Comparison of ENCODE assay signal across 18 cellular contexts in the genomic region with DNA sequence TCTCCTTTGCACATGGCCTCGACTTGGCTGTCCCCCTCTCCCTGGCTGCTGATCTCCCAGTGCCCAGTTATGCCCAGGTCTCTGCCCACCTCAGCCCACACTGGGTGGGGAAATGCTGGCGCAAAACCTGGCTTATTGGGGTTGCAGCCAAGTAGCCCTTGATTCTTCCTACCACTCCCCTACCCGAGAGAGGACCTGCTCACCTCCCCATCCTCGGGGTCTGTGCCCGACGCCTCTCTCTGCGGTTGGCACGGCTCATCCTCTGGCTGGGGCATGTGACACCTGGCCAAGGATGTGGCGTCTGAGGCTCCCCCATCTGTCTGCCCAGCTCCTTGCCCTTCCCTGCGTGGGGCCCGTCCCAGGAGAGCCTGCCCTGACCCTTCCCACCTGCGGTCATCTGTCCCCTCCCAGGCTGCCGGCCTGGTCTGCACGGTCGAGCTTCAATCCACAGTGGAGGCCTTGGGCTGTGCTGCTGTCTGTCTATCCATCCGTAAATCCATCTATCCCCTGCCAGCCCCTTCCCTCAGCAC. TPM values are rescaled to one million over a fixed set of nuclear protein-coding genes. Genes with fewer than 3 reads are reported as not detected.
DNase-seq lines count a peak whose midpoint lies in the region; ATAC-seq, FAIRE-seq and TF ChIP-seq lines count a peak whose summit lies in the region.
"Had no signal": no experiment of that assay in that cellular context is flagged by ENCODE, and none has a peak within 500 bp of the region (broad histone marks: within the 10 kb centered on the region; RNA-seq: fewer than 3 reads in every experiment).

No MANE protein-coding gene starts in this region.

- H3K14ac ChIP-seq in H1 (ENCODE audit: insufficient read length): no peak overlapping the region

- H2BK12ac ChIP-seq in H1 (ENCODE audit: low read depth, low read length): no peak overlapping the region

- H3K27me3 ChIP-seq in H1 (replicated peaks in 1 of 4; ENCODE audit: control insufficient read depth in 3 of 4, extremely low read depth in 1 of 4, insufficient read depth in 3 of 4, low read length in 3 of 4): peaks cover 0 to 2% (median 0%) of the 10 kb centered on the region in 4 experiments; a peak in 2 of 7 replicates
- peaks cover 25% of the 10 kb centered on the region for H3K27me3 ChIP-seq in HAP-1 (ENCODE audit: low read depth)

- H3K27ac Mint-ChIP-seq in activated naive CD4-positive, alpha-beta T cell treated with anti-CD3 and anti-CD28 coated beads, Interleukin-2, amount 50 U/mL, for 24 hours: peak overlapping the region; percentile 46
- no peak overlapping the region for H3K27ac Mint-ChIP-seq in activated naive CD4-positive, alpha-beta T cell treated with anti-CD3 and anti-CD28 coated beads for 36 hours
- H3K27ac Mint-ChIP-seq in stimulated activated effector memory CD8-positive, alpha-beta T cell treated with anti-CD3 and anti-CD28 coated beads, Interleukin-12 subunit alpha, Interleukin-12 subunit beta, amount 100 ng/mL, for 72 hours: peak overlapping the region; percentile 60
- H3K27ac Mint-ChIP-seq in CD14-positive monocyte: peak overlapping the region in 1 of 7 donors; percentile 6
- H3K27ac Mint-ChIP-seq: B cell; CD8-positive, alpha-beta T cell had no signal

- TF ChIP-seq CTCF in HEK293 (tag by site-specific recombination; IDR thresholded peaks at IDR 0.05) (no peak), H1 (IDR thresholded peaks at IDR 0.05; ENCODE audit: control extremely low read depth in 1 of 3, insufficient read depth in 1 of 3, low read depth in 1 of 3, low read length in 3 of 3) (no peak), CD14-positive monocyte (IDR thresholded peaks at IDR 0.05) (no peak)

- no peak overlapping the region for H2BK15ac ChIP-seq in H1 (ENCODE audit: low read length)

- H3K79me2 ChIP-seq in H1 (ENCODE audit: control insufficient read depth in 1 of 2, insufficient read depth in 2 of 2, low read length in 2 of 2): no peaks in the 10 kb centered on the region

- H3K9me3 ChIP-seq in HEK293 (ENCODE audit: control insufficient read depth, insufficient read depth, low read depth, low read length) (no peaks in the 10 kb centered on the region), H1 (ENCODE audit: insufficient read depth in 2 of 2, low read depth in 1 of 2, low read length in 1 of 2) (no peaks in the 10 kb centered on the region), HAP-1 (0 out of 2 replicates have a peak, but pooled peaks cover 4% of the 10 kb centered on the region)
- H3K9me3 ChIP-seq: Caco-2 had no signal

- H3K9ac ChIP-seq in H1 (replicated peaks in 1 of 4; ENCODE audit: extremely low read depth in 1 of 4, low read depth in 3 of 4, low read length in 3 of 4): no peak overlapping the region

- no peak for FAIRE-seq in H1 (lab: Jason Lieb, UNC)
- FAIRE-seq: HepG2, HTR-8/SVneo had no signal

- no peak overlapping the region for H3K18ac ChIP-seq in H1 (ENCODE audit: extremely low read depth, low read length)

- 74% methylated on average over 12 of the region's 16 CpGs; no CpG with 5 or more reads in 1 of the 2 experiments for WGBS in H1 (ENCODE audit: extremely low coverage in 1 of 2, insufficient coverage in 1 of 2, insufficient read length in 1 of 2, insufficient replicate concordance in 2 of 2, low coverage in 1 of 2, low lambda C conversion rate in 2 of 2, missing lambda C conversion rate in 1 of 2), 2 experiments

- H3K79me1 ChIP-seq in H1 (ENCODE audit: low read depth, low read length): no peaks in the 10 kb centered on the region

- no peak overlapping the region for H4K91ac ChIP-seq in H1 (replicated peaks; ENCODE audit: insufficient read length, low read length)

- no peak overlapping the region for H3K23ac ChIP-seq in H1 (ENCODE audit: insufficient read length)

- H3K36me3 Mint-ChIP-seq in activated naive CD4-positive, alpha-beta T cell treated with anti-CD3 and anti-CD28 coated beads, Interleukin-2, amount 50 U/mL, for 24 hours: no peaks in the 10 kb centered on the region
- H3K36me3 Mint-ChIP-seq in activated naive CD4-positive, alpha-beta T cell treated with anti-CD3 and anti-CD28 coated beads for 36 hours (ENCODE audit: low read depth): no peaks in the 10 kb centered on the region
- peaks cover 6% of the 10 kb centered on the region for H3K36me3 Mint-ChIP-seq in stimulated activated effector memory CD8-positive, alpha-beta T cell treated with anti-CD3 and anti-CD28 coated beads, Interleukin-12 subunit alpha, Interleukin-12 subunit beta, amount 100 ng/mL, for 72 hours
- no peaks in the 10 kb centered on the region for H3K36me3 Mint-ChIP-seq in CD14-positive monocyte
- H3K36me3 Mint-ChIP-seq: CD8-positive, alpha-beta T cell had no signal

- H2AFZ ChIP-seq in H1 (ENCODE audit: low read length): no peak overlapping the region

- no peak for TF ChIP-seq RAD21 in H1 (IDR thresholded peaks at IDR 0.05 in 1 of 2, conservative IDR thresholded peaks at IDR 0.05 in 1 of 2; ENCODE audit: low read depth in 2 of 2, low read length in 2 of 2)

- H3K4ac ChIP-seq in H1 (replicated peaks; ENCODE audit: insufficient read length, low read depth, low read length): no peak overlapping the region

- H2BK120ac ChIP-seq in H1 (replicated peaks; ENCODE audit: low read depth, low read length): no peak overlapping the region

- H3K56ac ChIP-seq in H1 (replicated peaks; ENCODE audit: insufficient read length, low read depth, low read length): no peak overlapping the region

- peak overlapping the region; percentile 40; the same call in 1 of the 2 replicates for H2AK5ac ChIP-seq in H1 (ENCODE audit: low read depth, low read length)

- TF ChIP-seq EP300 in H1 (IDR thresholded peaks at IDR 0.05; ENCODE audit: borderline replicate concordance in 1 of 2, low read depth in 2 of 2, low read length in 2 of 2): no peak

- H2BK20ac ChIP-seq in H1 (ENCODE audit: low read length): no peak overlapping the region

- H4K8ac ChIP-seq in H1 (ENCODE audit: extremely low read depth, insufficient read depth, low read length): no peak overlapping the region; the same call in 1 of the 2 replicates

- H3K27ac ChIP-seq in HEK293 (ENCODE audit: extremely low read depth, low read depth, low read length) (no peak overlapping the region), H1 (ENCODE audit: low read depth, low read length) (no peak overlapping the region)

- peaks cover 32% of the 10 kb centered on the region for H3K4me1 Mint-ChIP-seq in activated naive CD4-positive, alpha-beta T cell treated with anti-CD3 and anti-CD28 coated beads, Interleukin-2, amount 50 U/mL, for 24 hours
- peaks cover 30% of the 10 kb centered on the region for H3K4me1 Mint-ChIP-seq in activated naive CD4-positive, alpha-beta T cell treated with anti-CD3 and anti-CD28 coated beads for 36 hours (ENCODE audit: low read depth)
- H3K4me1 Mint-ChIP-seq in stimulated activated effector memory CD8-positive, alpha-beta T cell treated with anti-CD3 and anti-CD28 coated beads, Interleukin-12 subunit alpha, Interleukin-12 subunit beta, amount 100 ng/mL, for 72 hours: peaks cover 38% of the 10 kb centered on the region
- H3K4me1 Mint-ChIP-seq in CD14-positive monocyte: peaks cover 14% of the 10 kb centered on the region

- no peak overlapping the region for H2BK5ac ChIP-seq in H1 (ENCODE audit: low read depth, low read length)

- in situ Hi-C loops in HAP-1 (cut with MboI; ENCODE audit: low sequenced_read_pairs): loop anchor here (10.0 kb wide), 1 partner anchor 166 kb away; the partner anchor contains the start of gene PRXL2B

- no peak for TF ChIP-seq POLR2A in H1 (IDR thresholded peaks at IDR 0.05; ENCODE audit: control extremely low read depth in 1 of 2, low read depth in 2 of 2, low read length in 2 of 2)

- CTCF ChIA-PET in activated naive CD4-positive, alpha-beta T cell treated with anti-CD3 and anti-CD28 coated beads for 36 hours (lab: Charles Lee): no interaction called here
- CTCF ChIA-PET in HEK293 (lab: Yijun Ruan, JAX): interaction anchor here (1.4 kb wide), 2 partner anchors 11 to 129 kb away, joined by 3 to 7 read pairs; no protein-coding TSS in a partner anchor
- CTCF ChIA-PET in H1 (lab: Charles Lee; ENCODE audit: partially characterized antibody): interaction anchor here (1.8 to 6.6 kb wide), 3 partner anchors 12 to 1006 kb away, joined by 4 to 48 read pairs (median 5); no protein-coding TSS in a partner anchor

- H3K4me1 ChIP-seq in HEK293 (ENCODE audit: control insufficient read depth, insufficient read depth, low read length) (no peaks in the 10 kb centered on the region), H1 (replicated peaks in 1 of 4; ENCODE audit: control insufficient read depth in 3 of 4, insufficient read depth in 4 of 4, low read length in 3 of 4) (peaks cover 0 to 4% (median 4%) of the 10 kb centered on the region in 4 experiments; a peak in 5 of 7 replicates), HAP-1 (peaks cover 8% of the 10 kb centered on the region)
- H3K4me1 ChIP-seq: Caco-2 had no signal

- H3K27me3 Mint-ChIP-seq in activated naive CD4-positive, alpha-beta T cell treated with anti-CD3 and anti-CD28 coated beads, Interleukin-2, amount 50 U/mL, for 24 hours: no peaks in the 10 kb centered on the region
- no peaks in the 10 kb centered on the region for H3K27me3 Mint-ChIP-seq in activated naive CD4-positive, alpha-beta T cell treated with anti-CD3 and anti-CD28 coated beads for 36 hours (ENCODE audit: low read depth)
- peaks cover 27 to 61% (median 34%) of the 10 kb centered on the region in 3 donors for H3K27me3 Mint-ChIP-seq in CD14-positive monocyte (ENCODE audit: low read depth in 3 of 3)
- H3K27me3 Mint-ChIP-seq: B cell had no signal

- no peaks in the 10 kb centered on the region for H3K9me3 Mint-ChIP-seq in activated naive CD4-positive, alpha-beta T cell treated with anti-CD3 and anti-CD28 coated beads, Interleukin-2, amount 50 U/mL, for 24 hours
- peaks cover 6% of the 10 kb centered on the region for H3K9me3 Mint-ChIP-seq in activated naive CD4-positive, alpha-beta T cell treated with anti-CD3 and anti-CD28 coated beads for 36 hours
- H3K9me3 Mint-ChIP-seq in stimulated activated effector memory CD8-positive, alpha-beta T cell treated with anti-CD3 and anti-CD28 coated beads, Interleukin-12 subunit alpha, Interleukin-12 subunit beta, amount 100 ng/mL, for 72 hours: no peaks in the 10 kb centered on the region
- peaks cover 2 to 17% (median 9%) of the 10 kb centered on the region in 7 donors for H3K9me3 Mint-ChIP-seq in CD14-positive monocyte

- no peak overlapping the region for H3K4me2 ChIP-seq in H1 (ENCODE audit: insufficient read depth in 1 of 2, low read depth in 2 of 2, low read length in 2 of 2)

- H3K4me3 ChIP-seq in HEK293 (ENCODE audit: low read depth, low read length): no peak overlapping the region
- H3K4me3 ChIP-seq in H1 (ENCODE audit: extremely low read depth in 1 of 4, insufficient read depth in 2 of 4, low read depth in 3 of 4, low read length in 4 of 4): no peak overlapping the region
- no peak overlapping the region for H3K4me3 ChIP-seq in HAP-1

- H4K20me1 ChIP-seq in H1 (replicated peaks in 1 of 2; ENCODE audit: control insufficient read depth in 1 of 2, insufficient read depth in 2 of 2, low read length in 2 of 2): peaks cover 0 to 4% of the 10 kb centered on the region in 2 experiments

- H4K5ac ChIP-seq in H1 (ENCODE audit: insufficient read length, low read depth, low read length): no peak overlapping the region

- intact Hi-C loops in activated naive CD4-positive, alpha-beta T cell treated with anti-CD3 and anti-CD28 coated beads for 36 hours (cut with micrococcal nuclease): loop anchor here (10.0 kb wide), 1 partner anchor 386 kb away; the partner anchor contains the start of gene TTC34
- intact Hi-C loops in CD14-positive monocyte (cut with micrococcal nuclease): loop anchor here in 1 of 2 donors (5.0 to 10.0 kb wide), 2 partner anchors 363 to 386 kb away; partner anchors contain the start of gene TTC34

- POLR2A ChIA-PET in HEK293 (lab: Yijun Ruan, JAX) (no interaction called here), H1 (lab: Charles Lee; ENCODE audit: partially characterized antibody) (interaction anchor here (1.2 kb wide), 1 partner anchor 34 kb away, joined by 3 read pairs; no protein-coding TSS in a partner anchor)

- 0 out of 2 replicates have a peak, but pooled peaks cover under 1% of the 10 kb centered on the region for H3K23me2 ChIP-seq in H1 (ENCODE audit: low read depth, low read length)

- DNase-seq in activated naive CD4-positive, alpha-beta T cell treated with anti-CD3 and anti-CD28 coated beads for 36 hours: no peak
- DNase-seq in H1 (ENCODE audit: low read depth in 1 of 2, low spot score in 2 of 2) (no peak), HAP-1 (ENCODE audit: low spot score in 2 of 2) (no peak), CD14-positive monocyte (ENCODE audit: low spot score) (no peak), SIG-M5 (lab: John Stamatoyannopoulos, UW) (no peak)
- DNase-seq in stimulated activated effector memory CD8-positive, alpha-beta T cell treated with anti-CD3 and anti-CD28 coated beads, Interleukin-12 subunit alpha, Interleukin-12 subunit beta, amount 100 ng/mL, for 72 hours (ENCODE audit: low spot score in 2 of 2): no peak
- DNase-seq: ACHN; C1 segment of cervical spinal cord; Caco-2; CD8-positive, alpha-beta T cell; DMS53; GF-D8 had no signal

- H3K36me3 ChIP-seq in HEK293 (ENCODE audit: control insufficient read depth in 2 of 2, insufficient read depth in 1 of 2, low read length in 2 of 2) (no peaks in the 10 kb centered on the region), H1 (ENCODE audit: control insufficient read depth in 2 of 4, insufficient read depth in 4 of 4, low read length in 3 of 4) (no peaks in the 10 kb centered on the region), HAP-1 (replicated peaks) (no peaks in the 10 kb centered on the region)

- H3K4me3 Mint-ChIP-seq in activated naive CD4-positive, alpha-beta T cell treated with anti-CD3 and anti-CD28 coated beads, Interleukin-2, amount 50 U/mL, for 24 hours: no peak overlapping the region
- no peak overlapping the region for H3K4me3 Mint-ChIP-seq in activated naive CD4-positive, alpha-beta T cell treated with anti-CD3 and anti-CD28 coated beads for 36 hours
- H3K4me3 Mint-ChIP-seq in stimulated activated effector memory CD8-positive, alpha-beta T cell treated with anti-CD3 and anti-CD28 coated beads, Interleukin-12 subunit alpha, Interleukin-12 subunit beta, amount 100 ng/mL, for 72 hours: no peak overlapping the region
- no peak overlapping the region for H3K4me3 Mint-ChIP-seq in CD14-positive monocyte
- H3K4me3 Mint-ChIP-seq: B cell; CD8-positive, alpha-beta T cell had no signal

- ATAC-seq in stimulated activated effector memory CD8-positive, alpha-beta T cell treated with anti-CD3 and anti-CD28 coated beads, Interleukin-12 subunit alpha, Interleukin-12 subunit beta, amount 100 ng/mL, for 72 hours: no peak
- ATAC-seq: CD8-positive, alpha-beta T cell; HepG2 had no signal

RNA-seq across cellular contexts. Expression of gene PEX10, which starts 6.5 kb away (rescaled TPM):
- total RNA-seq in activated naive CD4-positive, alpha-beta T cell treated with anti-CD3 and anti-CD28 coated beads for 36 hours: 1 to 10 TPM; 8.6 to 9.1 TPM
- 24.3 and 24.7 TPM in 2 replicates for total RNA-seq in H1 (2021; fragmentation: NEBNext Ultra II Directional; extraction: Animal tissue kit (Norgen Biotek cat#: 25700))
- polyA plus RNA-seq in H1 (2011; rRNA removed): 26.9 and 37.3 TPM in 2 replicates
- polyA plus RNA-seq in H1 (2011; cell fraction: cytosol; rRNA removed): 29.9 TPM
- 42.6 TPM for polyA plus RNA-seq in H1 (2011; cell fraction: nucleus; rRNA removed)
- polyA plus RNA-seq in H1 (2012, experiment 1 of 2): 16.5 to 25.6 TPM (median 24.1 TPM) in 4 replicates
- 26.0 TPM for polyA plus RNA-seq in H1 (2012, experiment 2 of 2)
- polyA plus RNA-seq in H1 (2013, experiment 1 of 2): 13.3 TPM
- 13.7 TPM for polyA plus RNA-seq in H1 (2013, experiment 2 of 2)
- 10.7 and 13.6 TPM in 2 replicates for polyA minus RNA-seq in H1 (2011; rRNA and poly(A)+ RNA removed)
- polyA minus RNA-seq in H1 (2011; cell fraction: cytosol; rRNA and poly(A)+ RNA removed): 19.8 TPM
- 22.3 TPM for polyA minus RNA-seq in H1 (2011; cell fraction: nucleus; rRNA and poly(A)+ RNA removed)
- polyA plus RNA-seq in CD14-positive monocyte: 10 to 100 TPM in 1 of 2 donors, 1 to 10 TPM in 1; 8.2 to 10.5 TPM

RNA-seq across cellular contexts. Expression of gene RER1, which starts 27.2 kb away (rescaled TPM):
- total RNA-seq in activated naive CD4-positive, alpha-beta T cell treated with anti-CD3 and anti-CD28 coated beads for 36 hours: 100 to 1,000 TPM; 115 to 124 TPM
- 92.0 and 102 TPM in 2 replicates for total RNA-seq in H1 (2021; fragmentation: NEBNext Ultra II Directional; extraction: Animal tissue kit (Norgen Biotek cat#: 25700))
- polyA plus RNA-seq in H1 (2011; rRNA removed) (120 and 134 TPM in 2 replicates), CD14-positive monocyte (100 to 1,000 TPM; 193 to 235 TPM)
- 93.7 TPM for polyA plus RNA-seq in H1 (2011; cell fraction: cytosol; rRNA removed)
- polyA plus RNA-seq in H1 (2011; cell fraction: nucleus; rRNA removed): 63.8 TPM
- polyA plus RNA-seq in H1 (2012, experiment 1 of 2): 70.3 to 94.7 TPM (median 80.1 TPM) in 4 replicates
- 37.7 TPM for polyA plus RNA-seq in H1 (2012, experiment 2 of 2)
- polyA plus RNA-seq in H1 (2013, experiment 1 of 2): 96.9 TPM
- polyA plus RNA-seq in H1 (2013, experiment 2 of 2): 106 TPM
- polyA minus RNA-seq in H1 (2011; rRNA and poly(A)+ RNA removed): 133 and 151 TPM in 2 replicates
- 34.6 TPM for polyA minus RNA-seq in H1 (2011; cell fraction: cytosol; rRNA and poly(A)+ RNA removed)
- 20.3 TPM for polyA minus RNA-seq in H1 (2011; cell fraction: nucleus; rRNA and poly(A)+ RNA removed)

RNA-seq across cellular contexts. Expression of gene MORN1, which starts 27.5 kb away (rescaled TPM):
- total RNA-seq in activated naive CD4-positive, alpha-beta T cell treated with anti-CD3 and anti-CD28 coated beads for 36 hours: 1 to 10 TPM; 3.2 to 4.9 TPM
- 9.1 and 10.5 TPM in 2 replicates for total RNA-seq in H1 (2021; fragmentation: NEBNext Ultra II Directional; extraction: Animal tissue kit (Norgen Biotek cat#: 25700))
- polyA plus RNA-seq in H1 (2011; rRNA removed) (5.0 and 7.6 TPM in 2 replicates), CD14-positive monocyte (1 to 10 TPM; 1.5 to 1.7 TPM)
- polyA plus RNA-seq in H1 (2011; cell fraction: cytosol; rRNA removed): 6.9 TPM
- 15.8 TPM for polyA plus RNA-seq in H1 (2011; cell fraction: nucleus; rRNA removed)
- 4.3 to 8.9 TPM (median 7.8 TPM) in 4 replicates for polyA plus RNA-seq in H1 (2012, experiment 1 of 2)
- 2.9 TPM for polyA plus RNA-seq in H1 (2012, experiment 2 of 2)
- 3.5 TPM for polyA plus RNA-seq in H1 (2013, experiment 1 of 2)
- polyA plus RNA-seq in H1 (2013, experiment 2 of 2): 3.7 TPM
- 9.2 and 11.9 TPM in 2 replicates for polyA minus RNA-seq in H1 (2011; rRNA and poly(A)+ RNA removed)
- polyA minus RNA-seq in H1 (2011; cell fraction: cytosol; rRNA and poly(A)+ RNA removed): 7.9 TPM
- 14.4 TPM for polyA minus RNA-seq in H1 (2011; cell fraction: nucleus; rRNA and poly(A)+ RNA removed)

RNA-seq across cellular contexts. Expression of gene PLCH2, which starts 57.2 kb away (rescaled TPM):
- total RNA-seq in activated naive CD4-positive, alpha-beta T cell treated with anti-CD3 and anti-CD28 coated beads for 36 hours: 1 to 10 TPM; 2.1 TPM
- 0.19 TPM in 2 replicates for total RNA-seq in H1 (2021; fragmentation: NEBNext Ultra II Directional; extraction: Animal tissue kit (Norgen Biotek cat#: 25700))
- polyA plus RNA-seq in H1 (2011; rRNA removed) (0.14 TPM in 2 replicates), CD14-positive monocyte (not detected)
- 0.12 TPM for polyA plus RNA-seq in H1 (2011; cell fraction: cytosol; rRNA removed)
- 0.54 TPM for polyA plus RNA-seq in H1 (2011; cell fraction: nucleus; rRNA removed)
- 0.06 to 0.16 TPM (median 0.14 TPM) in 4 replicates for polyA plus RNA-seq in H1 (2012, experiment 1 of 2)
- 0.07 TPM for polyA plus RNA-seq in H1 (2012, experiment 2 of 2)
- 0.10 TPM for polyA plus RNA-seq in H1 (2013, experiment 1 of 2)
- 0.07 TPM for polyA plus RNA-seq in H1 (2013, experiment 2 of 2)
- 0.05 and 0.16 TPM in 2 replicates for polyA minus RNA-seq in H1 (2011; rRNA and poly(A)+ RNA removed)
- not detected for polyA minus RNA-seq in H1 (2011; cell fraction: cytosol; rRNA and poly(A)+ RNA removed)
- 0.30 TPM for polyA minus RNA-seq in H1 (2011; cell fraction: nucleus; rRNA and poly(A)+ RNA removed)
- total RNA-seq: A172 had no signal
